In the genomic region with DNA sequence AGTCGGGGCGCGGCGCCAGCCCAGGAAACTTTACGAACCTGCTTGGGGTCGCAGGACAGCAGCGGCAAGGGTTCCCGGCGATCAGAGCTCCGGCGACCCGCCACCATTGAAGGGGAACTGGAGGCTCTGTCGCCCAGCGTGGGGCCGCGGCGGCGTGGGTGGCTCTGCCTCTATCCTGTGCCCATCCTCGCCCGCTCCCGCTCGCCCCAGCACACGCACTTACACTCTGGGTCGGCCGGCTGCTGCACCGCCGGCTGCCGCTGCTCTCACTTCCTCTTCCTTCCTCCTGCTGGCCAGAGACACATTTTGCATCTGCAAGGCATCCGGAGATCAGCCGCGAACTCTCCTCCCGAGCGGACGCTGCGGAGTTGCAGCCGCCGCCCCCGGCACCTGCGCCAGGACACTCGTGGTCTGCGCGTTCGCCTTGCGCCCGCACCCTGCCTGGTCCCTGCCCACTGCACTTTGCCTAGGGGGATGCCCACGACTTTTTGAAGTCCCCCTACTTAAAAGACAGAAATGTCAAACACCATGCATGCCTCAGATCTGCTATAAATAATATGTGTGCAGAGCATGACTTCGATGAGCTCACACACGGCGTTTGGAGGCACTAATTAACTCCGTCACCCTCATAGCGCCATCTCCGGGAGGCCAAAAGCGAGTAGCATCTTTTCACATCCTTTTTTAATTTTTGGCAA, we compare ENCODE assay signal across 8 cellular contexts. TPM values are rescaled to one million over a fixed set of nuclear protein-coding genes. Genes with fewer than 3 reads are reported as not detected.
DNase-seq lines count a peak whose midpoint lies in the region; ATAC-seq, FAIRE-seq and TF ChIP-seq lines count a peak whose summit lies in the region.

A gene with protein sequence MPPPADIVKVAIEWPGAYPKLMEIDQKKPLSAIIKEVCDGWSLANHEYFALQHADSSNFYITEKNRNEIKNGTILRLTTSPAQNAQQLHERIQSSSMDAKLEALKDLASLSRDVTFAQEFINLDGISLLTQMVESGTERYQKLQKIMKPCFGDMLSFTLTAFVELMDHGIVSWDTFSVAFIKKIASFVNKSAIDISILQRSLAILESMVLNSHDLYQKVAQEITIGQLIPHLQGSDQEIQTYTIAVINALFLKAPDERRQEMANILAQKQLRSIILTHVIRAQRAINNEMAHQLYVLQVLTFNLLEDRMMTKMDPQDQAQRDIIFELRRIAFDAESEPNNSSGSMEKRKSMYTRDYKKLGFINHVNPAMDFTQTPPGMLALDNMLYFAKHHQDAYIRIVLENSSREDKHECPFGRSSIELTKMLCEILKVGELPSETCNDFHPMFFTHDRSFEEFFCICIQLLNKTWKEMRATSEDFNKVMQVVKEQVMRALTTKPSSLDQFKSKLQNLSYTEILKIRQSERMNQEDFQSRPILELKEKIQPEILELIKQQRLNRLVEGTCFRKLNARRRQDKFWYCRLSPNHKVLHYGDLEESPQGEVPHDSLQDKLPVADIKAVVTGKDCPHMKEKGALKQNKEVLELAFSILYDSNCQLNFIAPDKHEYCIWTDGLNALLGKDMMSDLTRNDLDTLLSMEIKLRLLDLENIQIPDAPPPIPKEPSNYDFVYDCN (minus strand): TSS at position 228 of the 695 bp plus-strand sequence. CDS start 106,174 bp downstream, outside the sequence.

- no peaks in the 10 kb centered on the region for H3K9me3 Mint-ChIP-seq in WTC11

- no peak for TF ChIP-seq POLR2A in H54 (IDR thresholded peaks at IDR 0.05; ENCODE audit: low read depth, low read length)

- CTCF ChIA-PET in GM10248 (lab: Yijun Ruan, JAX) (interaction anchor here (1.0 to 2.8 kb wide), 10 partner anchors 12 to 238 kb away, joined by 3 to 12 read pairs (median 4); no protein-coding TSS in a partner anchor), WTC11 (lab: Charles Lee) (interaction anchor here (0.6 to 3.6 kb wide), 12 partner anchors 9 to 793 kb away, joined by 3 to 36 read pairs (median 4); no protein-coding TSS in a partner anchor)

- POLR2A ChIA-PET in GM10248 (lab: Yijun Ruan, JAX) (no interaction called here), WTC11 (lab: Charles Lee) (no interaction called here)

- peak within 1 kb of the TSS; percentile 82 for H3K4me3 Mint-ChIP-seq in WTC11

- peak within 1 kb of the TSS; percentile 57 for H3K27ac Mint-ChIP-seq in WTC11

- H3K27me3 Mint-ChIP-seq in WTC11 (ENCODE audit: low read depth): peaks cover 10% of the 10 kb centered on the region

- no peaks in the 10 kb centered on the region for H3K36me3 Mint-ChIP-seq in WTC11

- ATAC-seq in HG02571 (IDR thresholded peaks at IDR 0.05; ENCODE audit: unreplicated experiment): peak; percentile 95
- peak; percentile 87 for ATAC-seq in WTC11

- no peak for FAIRE-seq in H54 (lab: Jason Lieb, UNC)

- peak; percentile 31 for TF ChIP-seq CTCF in GM10248 (IDR thresholded peaks at IDR 0.05; ENCODE audit: control extremely low read depth, extremely low read depth, low read depth, missing control alignments)
- 0 out of 2 replicates have a peak, but pooled peaks have one; percentile 32 for TF ChIP-seq CTCF in WTC11 (IDR thresholded peaks at IDR 0.05)
- peak; percentile 29 for TF ChIP-seq CTCF in cardiac fibroblast (IDR thresholded peaks at IDR 0.05; ENCODE audit: low read depth, low read length)

- H3K4me3 ChIP-seq in cardiac fibroblast (replicated peaks in 1 of 2; ENCODE audit: low read depth in 2 of 2, low read length in 2 of 2): peak within 1 kb of the TSS; percentile 43 to 51

- DNase-seq in GM10248 (ENCODE audit: extremely low spot score) (peak; percentile 89), NCI-H1105 (lab: John Stamatoyannopoulos, UW) (peak; percentile 68), WTC11 (ENCODE audit: low spot score) (peak; percentile 81), cardiac fibroblast (ENCODE audit: low read depth in 2 of 2) (peak; percentile 47 to 63), islet precursor cell (peak; percentile 95), H54 (ENCODE audit: insufficient read length, low spot score) (no peak)
- peak; percentile 61 for DNase-seq in stimulated activated CD4-positive, alpha-beta T cell treated with anti-CD3 and anti-CD28 coated beads, Interleukin-12 subunit alpha, Interleukin-12 subunit beta, amount 100 ng/mL, for 4 hours

- H3K4me1 Mint-ChIP-seq in WTC11: peaks cover 44% of the 10 kb centered on the region

TF ChIP-seq in WTC11, 78 proteins besides CTCF, POLR2A, EP300 and RAD21 (continues in another document):
- TF ChIP-seq FOXP1 (CRISPR knock-in tag; IDR thresholded peaks at IDR 0.05; ENCODE audit: borderline replicate concordance) (peak; percentile 57), ETV6 (CRISPR knock-in tag; IDR thresholded peaks at IDR 0.05) (peak; percentile 90), ZBTB43 (CRISPR knock-in tag; IDR thresholded peaks at IDR 0.05) (peak; percentile 86), FOXP4 (CRISPR knock-in tag; IDR thresholded peaks at IDR 0.05) (0 out of 2 replicates have a peak, but pooled peaks have one; percentile 70), RORB (CRISPR knock-in tag; IDR thresholded peaks at IDR 0.05) (no peak), ZBTB21 (CRISPR knock-in tag; IDR thresholded peaks at IDR 0.05; ENCODE audit: borderline replicate concordance) (no peak)
- TF ChIP-seq, protein P1, sequence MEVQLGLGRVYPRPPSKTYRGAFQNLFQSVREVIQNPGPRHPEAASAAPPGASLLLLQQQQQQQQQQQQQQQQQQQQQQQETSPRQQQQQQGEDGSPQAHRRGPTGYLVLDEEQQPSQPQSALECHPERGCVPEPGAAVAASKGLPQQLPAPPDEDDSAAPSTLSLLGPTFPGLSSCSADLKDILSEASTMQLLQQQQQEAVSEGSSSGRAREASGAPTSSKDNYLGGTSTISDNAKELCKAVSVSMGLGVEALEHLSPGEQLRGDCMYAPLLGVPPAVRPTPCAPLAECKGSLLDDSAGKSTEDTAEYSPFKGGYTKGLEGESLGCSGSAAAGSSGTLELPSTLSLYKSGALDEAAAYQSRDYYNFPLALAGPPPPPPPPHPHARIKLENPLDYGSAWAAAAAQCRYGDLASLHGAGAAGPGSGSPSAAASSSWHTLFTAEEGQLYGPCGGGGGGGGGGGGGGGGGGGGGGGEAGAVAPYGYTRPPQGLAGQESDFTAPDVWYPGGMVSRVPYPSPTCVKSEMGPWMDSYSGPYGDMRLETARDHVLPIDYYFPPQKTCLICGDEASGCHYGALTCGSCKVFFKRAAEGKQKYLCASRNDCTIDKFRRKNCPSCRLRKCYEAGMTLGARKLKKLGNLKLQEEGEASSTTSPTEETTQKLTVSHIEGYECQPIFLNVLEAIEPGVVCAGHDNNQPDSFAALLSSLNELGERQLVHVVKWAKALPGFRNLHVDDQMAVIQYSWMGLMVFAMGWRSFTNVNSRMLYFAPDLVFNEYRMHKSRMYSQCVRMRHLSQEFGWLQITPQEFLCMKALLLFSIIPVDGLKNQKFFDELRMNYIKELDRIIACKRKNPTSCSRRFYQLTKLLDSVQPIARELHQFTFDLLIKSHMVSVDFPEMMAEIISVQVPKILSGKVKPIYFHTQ (CRISPR knock-in tag; IDR thresholded peaks at IDR 0.05): no peak
- TF ChIP-seq, protein P2, sequence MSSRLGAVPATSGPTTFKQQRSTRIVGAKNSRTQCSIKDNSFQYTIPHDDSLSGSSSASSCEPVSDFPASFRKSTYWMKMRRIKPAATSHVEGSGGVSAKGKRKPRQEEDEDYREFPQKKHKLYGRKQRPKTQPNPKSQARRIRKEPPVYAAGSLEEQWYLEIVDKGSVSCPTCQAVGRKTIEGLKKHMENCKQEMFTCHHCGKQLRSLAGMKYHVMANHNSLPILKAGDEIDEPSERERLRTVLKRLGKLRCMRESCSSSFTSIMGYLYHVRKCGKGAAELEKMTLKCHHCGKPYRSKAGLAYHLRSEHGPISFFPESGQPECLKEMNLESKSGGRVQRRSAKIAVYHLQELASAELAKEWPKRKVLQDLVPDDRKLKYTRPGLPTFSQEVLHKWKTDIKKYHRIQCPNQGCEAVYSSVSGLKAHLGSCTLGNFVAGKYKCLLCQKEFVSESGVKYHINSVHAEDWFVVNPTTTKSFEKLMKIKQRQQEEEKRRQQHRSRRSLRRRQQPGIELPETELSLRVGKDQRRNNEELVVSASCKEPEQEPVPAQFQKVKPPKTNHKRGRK (CRISPR knock-in tag; IDR thresholded peaks at IDR 0.05; ENCODE audit: borderline replicate concordance): no peak

RNA-seq across cellular contexts. Expression of the gene that starts here (rescaled TPM):
- 17.8 to 19.4 TPM (median 17.9 TPM) in 3 replicates for total RNA-seq in WTC11 (2021)
